In genomic region chr6:43060034-43060754, GRCh38 we compare ENCODE assay signal across 8 cellular contexts. TPM values are rescaled to one million over a fixed set of nuclear protein-coding genes. Genes with fewer than 3 reads are reported as not detected.
DNase-seq lines count a peak whose midpoint lies in the region; ATAC-seq and TF ChIP-seq lines count a peak whose summit lies in the region.

No MANE protein-coding gene starts in this region.

- no peak for DNase-seq in GM12864 (ENCODE audit: low read depth)
- peak; percentile 26 for DNase-seq in NCI-H345 treated with DMSO at 0.1 percent for 48 hours (lab: John Stamatoyannopoulos, UW; ENCODE audit: unreplicated experiment)
- DNase-seq in coronary artery (ENCODE audit: low spot score), result no peak
- DNase-seq in NCI-H1930 (lab: John Stamatoyannopoulos, UW), result no peak
- no peak for DNase-seq in hippocampal formation (lab: John Stamatoyannopoulos, UW)

- ATAC-seq in GM18511 (IDR thresholded peaks at IDR 0.05; ENCODE audit: unreplicated experiment), result no peak
- no peak for ATAC-seq in GM21786 (IDR thresholded peaks at IDR 0.05; ENCODE audit: unreplicated experiment)

- peaks cover 17% of the 10 kb centered on the region for H3K4me1 ChIP-seq in mesodermal cell (ENCODE audit: control insufficient read depth, insufficient read depth, low read length, poor library complexity, severe bottlenecking)

- 11 to 13% methylated on average over 11 to 14 of the region's 15 CpGs for WGBS in mesodermal cell (ENCODE audit: insufficient coverage in 2 of 2), 2 experiments

- TF ChIP-seq CTCF in GM12864 (IDR thresholded peaks at IDR 0.05; ENCODE audit: low read depth, low read length, missing control alignments) (no peak), coronary artery (IDR thresholded peaks at IDR 0.05) (no peak)

- H3K27ac ChIP-seq in coronary artery (peak overlapping the region; percentile 88 to 91), mesodermal cell (ENCODE audit: low read depth, low read length, severe bottlenecking) (peak overlapping the region; percentile 79)

- H3K9me3 ChIP-seq in mesodermal cell (ENCODE audit: control insufficient read depth, low read length), result no peaks in the 10 kb centered on the region

- H3K4me3 ChIP-seq in GM12864 (ENCODE audit: low read depth, low read length) (peak overlapping the region; percentile 98), coronary artery (peak overlapping the region; percentile 84), mesodermal cell (ENCODE audit: extremely low read depth, insufficient read depth, low read length, poor library complexity, severe bottlenecking) (peak overlapping the region; percentile 65)

- peaks cover 36% of the 10 kb centered on the region for H3K36me3 ChIP-seq in mesodermal cell (ENCODE audit: control insufficient read depth, insufficient read depth, low read length)

RNA-seq across cellular contexts. Expression of gene KLC4, which starts 0.8 kb away (rescaled TPM):
- polyA plus RNA-seq in mesodermal cell (2013, experiment 1 of 2), result 36.5 TPM
- 34.1 TPM for polyA plus RNA-seq in mesodermal cell (2013, experiment 2 of 2)

RNA-seq across cellular contexts. Expression of gene MRPL2, which starts 1.0 kb away (rescaled TPM):
- 65.2 TPM for polyA plus RNA-seq in mesodermal cell (2013, experiment 1 of 2)
- polyA plus RNA-seq in mesodermal cell (2013, experiment 2 of 2), result 60.8 TPM

RNA-seq across cellular contexts. Expression of gene CUL7, which starts 6.5 kb away (rescaled TPM):
- 46.0 TPM for polyA plus RNA-seq in mesodermal cell (2013, experiment 1 of 2)
- polyA plus RNA-seq in mesodermal cell (2013, experiment 2 of 2), result 39.7 TPM

RNA-seq across cellular contexts. Expression of gene PTK7, which starts 15.9 kb away (rescaled TPM):
- 160 TPM for polyA plus RNA-seq in mesodermal cell (2013, experiment 1 of 2)
- 129 TPM for polyA plus RNA-seq in mesodermal cell (2013, experiment 2 of 2)

RNA-seq across cellular contexts. Expression of gene RRP36, which starts 38.8 kb away (rescaled TPM):
- 79.8 TPM for polyA plus RNA-seq in mesodermal cell (2013, experiment 1 of 2)
- polyA plus RNA-seq in mesodermal cell (2013, experiment 2 of 2), result 80.5 TPM
